ENCODE assay signal across 14 cellular contexts in the genomic region with DNA sequence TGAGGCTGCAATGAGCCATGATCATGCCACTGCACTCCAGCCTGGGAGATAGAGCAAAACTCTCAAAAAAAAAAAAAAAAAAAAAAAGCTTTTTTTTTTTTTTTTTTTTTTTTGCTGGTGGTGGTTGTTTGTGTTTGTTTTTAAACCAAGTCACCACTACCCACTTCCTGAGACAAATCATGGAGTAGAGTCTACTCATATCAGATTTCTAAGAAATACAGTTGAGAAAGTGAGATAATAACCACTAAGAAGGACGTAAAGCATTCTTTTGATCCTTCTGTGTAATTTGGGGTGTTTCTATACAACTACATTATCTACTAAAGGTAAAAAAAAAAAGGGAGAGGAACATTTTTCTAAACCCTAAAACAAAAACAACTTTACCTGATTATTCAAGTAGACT. TPM values are rescaled to one million over a fixed set of nuclear protein-coding genes. Genes with fewer than 3 reads are reported as not detected.
DNase-seq lines count a peak whose midpoint lies in the region; ATAC-seq, FAIRE-seq and TF ChIP-seq lines count a peak whose summit lies in the region.
"Had no signal": no experiment of that assay in that cellular context is flagged by ENCODE, and none has a peak within 500 bp of the region (broad histone marks: within the 10 kb centered on the region; RNA-seq: fewer than 3 reads in every experiment).

No MANE protein-coding gene starts in this region.

- H3K9me3 ChIP-seq in CD8-positive, alpha-beta T cell (ENCODE audit: low read length) = no peaks in the 10 kb centered on the region
- H3K9me3 ChIP-seq in naive thymus-derived CD4-positive, alpha-beta T cell (ENCODE audit: control insufficient read depth in 2 of 3, low read length in 3 of 3) = no peaks in the 10 kb centered on the region
- H3K9me3 ChIP-seq: BE2C had no signal

- DNase-seq in CD8-positive, alpha-beta T cell = no peak
- DNase-seq in HT1080 (ENCODE audit: low read depth) (peak; percentile 14), glomerular visceral epithelial cell (ENCODE audit: extremely low spot score) (no peak), GM12892 (ENCODE audit: insufficient read length) (no peak)
- DNase-seq in activated naive CD4-positive, alpha-beta T cell treated with anti-CD3 and anti-CD28 coated beads, Interleukin-2, amount 50 U/mL, for 72 hours (ENCODE audit: low spot score in 2 of 2) = no peak
- peak in 7 of 9 donors; percentile 53 to 84 (median 73) for DNase-seq in naive thymus-derived CD4-positive, alpha-beta T cell
- DNase-seq: activated CD4-positive, alpha-beta T cell treated with anti-CD3 and anti-CD28 coated beads, Interleukin-2, amount 50 U/mL, for 48 hours; amygdala; BE2C; cortex of kidney; left cardiac atrium had no signal

- no peaks in the 10 kb centered on the region for H3K9me3 Mint-ChIP-seq in CD8-positive, alpha-beta T cell
- H3K9me3 Mint-ChIP-seq in activated naive CD4-positive, alpha-beta T cell treated with anti-CD3 and anti-CD28 coated beads, Interleukin-2, amount 50 U/mL, for 72 hours = no peaks in the 10 kb centered on the region
- peaks cover 0 to 3% (median 0%) of the 10 kb centered on the region in 11 donors for H3K9me3 Mint-ChIP-seq in naive thymus-derived CD4-positive, alpha-beta T cell

- intact Hi-C loops in CD8-positive, alpha-beta T cell (cut with DNase I, micrococcal nuclease) = loop anchor here (1.0 to 2.0 kb wide), 2 partner anchors 33 kb away; no protein-coding TSS in a partner anchor
- intact Hi-C loops in naive thymus-derived CD4-positive, alpha-beta T cell (cut with micrococcal nuclease) = loop anchor here (1.0 to 5.0 kb wide), 4 partner anchors 33 to 41 kb away; no protein-coding TSS in a partner anchor

- ATAC-seq in CD8-positive, alpha-beta T cell = peak; percentile 92
- peak; percentile 93 to 98 for ATAC-seq in activated naive CD4-positive, alpha-beta T cell treated with anti-CD3 and anti-CD28 coated beads, Interleukin-2, amount 50 U/mL, for 72 hours
- peak; percentile 95 for ATAC-seq in naive thymus-derived CD4-positive, alpha-beta T cell
- ATAC-seq in HG03045 (IDR thresholded peaks at IDR 0.05; ENCODE audit: unreplicated experiment) = no peak
- ATAC-seq: esophagus mucosa, left cardiac atrium had no signal

- peak overlapping the region; percentile 26 for H3K4me3 Mint-ChIP-seq in CD8-positive, alpha-beta T cell
- H3K4me3 Mint-ChIP-seq in naive thymus-derived CD4-positive, alpha-beta T cell = peak overlapping the region; percentile 55 to 81 (median 68)

- peaks cover 22% of the 10 kb centered on the region for H3K4me1 ChIP-seq in CD8-positive, alpha-beta T cell (ENCODE audit: insufficient read depth, low read length)
- peaks cover 24 to 28% of the 10 kb centered on the region in 2 donors for H3K4me1 ChIP-seq in naive thymus-derived CD4-positive, alpha-beta T cell (ENCODE audit: control insufficient read depth in 2 of 2, insufficient read depth in 2 of 2, low read length in 2 of 2)
- H3K4me1 ChIP-seq: BE2C had no signal

- peak overlapping the region; percentile 71 for H3K27ac Mint-ChIP-seq in CD8-positive, alpha-beta T cell
- H3K27ac Mint-ChIP-seq in activated naive CD4-positive, alpha-beta T cell treated with anti-CD3 and anti-CD28 coated beads, Interleukin-2, amount 50 U/mL, for 72 hours = peak overlapping the region; percentile 77 to 88
- peak overlapping the region; percentile 57 to 96 (median 92) for H3K27ac Mint-ChIP-seq in naive thymus-derived CD4-positive, alpha-beta T cell
- H3K27ac Mint-ChIP-seq: progenitor cell of endocrine pancreas had no signal

- FAIRE-seq in GM12892 (lab: Jason Lieb, UNC) = no peak

- no peaks in the 10 kb centered on the region for H3K36me3 ChIP-seq in CD8-positive, alpha-beta T cell (ENCODE audit: insufficient read depth, low read length)
- H3K36me3 ChIP-seq in naive thymus-derived CD4-positive, alpha-beta T cell (ENCODE audit: control insufficient read depth in 2 of 3, insufficient read depth in 3 of 3, low read length in 3 of 3) = no peaks in the 10 kb centered on the region
- H3K36me3 ChIP-seq: BE2C had no signal

- no peaks in the 10 kb centered on the region for H3K36me3 Mint-ChIP-seq in CD8-positive, alpha-beta T cell
- no peaks in the 10 kb centered on the region for H3K36me3 Mint-ChIP-seq in activated naive CD4-positive, alpha-beta T cell treated with anti-CD3 and anti-CD28 coated beads, Interleukin-2, amount 50 U/mL, for 72 hours
- H3K36me3 Mint-ChIP-seq in naive thymus-derived CD4-positive, alpha-beta T cell = peaks cover 0 to 13% (median 0%) of the 10 kb centered on the region in 5 donors

- no peak overlapping the region for H3K4me3 ChIP-seq in CD8-positive, alpha-beta T cell (ENCODE audit: low read depth, low read length)
- no peak overlapping the region for H3K4me3 ChIP-seq in naive thymus-derived CD4-positive, alpha-beta T cell (ENCODE audit: low read length)

- no peaks in the 10 kb centered on the region for H3K27me3 ChIP-seq in CD8-positive, alpha-beta T cell (ENCODE audit: insufficient read depth, low read length)
- H3K27me3 ChIP-seq in naive thymus-derived CD4-positive, alpha-beta T cell (ENCODE audit: control insufficient read depth in 2 of 2, insufficient read depth in 2 of 2, low read length in 2 of 2) = no peaks in the 10 kb centered on the region
- H3K27me3 ChIP-seq: BE2C had no signal

- no peak for TF ChIP-seq CTCF in CD8-positive, alpha-beta T cell (IDR thresholded peaks at IDR 0.05)

- POLR2A ChIA-PET in CD8-positive, alpha-beta T cell (lab: Charles Lee) = interaction anchor here (0.6 kb wide), 1 partner anchor 274 kb away, joined by 3 read pairs; no protein-coding TSS in a partner anchor
- POLR2A ChIA-PET in naive thymus-derived CD4-positive, alpha-beta T cell (lab: Charles Lee) = interaction anchor here (0.6 to 0.7 kb wide), 2 partner anchors 68 to 229 kb away, joined by 3 read pairs; no protein-coding TSS in a partner anchor

- CTCF ChIA-PET in CD8-positive, alpha-beta T cell (lab: Charles Lee) = interaction anchor here (1.8 kb wide), 1 partner anchor 229 kb away, joined by 4 read pairs; no protein-coding TSS in a partner anchor
- CTCF ChIA-PET in naive thymus-derived CD4-positive, alpha-beta T cell (lab: Charles Lee) = interaction anchor here (0.6 kb wide), 1 partner anchor 1044 kb away, joined by 3 read pairs; no protein-coding TSS in a partner anchor

- peaks cover 31% of the 10 kb centered on the region for H3K4me1 Mint-ChIP-seq in CD8-positive, alpha-beta T cell (ENCODE audit: low read depth)
- peaks cover 15 to 62% (median 47%) of the 10 kb centered on the region in 7 donors for H3K4me1 Mint-ChIP-seq in naive thymus-derived CD4-positive, alpha-beta T cell

- TF ChIP-seq POLR2A in GM12892 (IDR thresholded peaks at IDR 0.05; ENCODE audit: low read depth, low read length) = no peak

- no peaks in the 10 kb centered on the region for H3K27me3 Mint-ChIP-seq in CD8-positive, alpha-beta T cell (ENCODE audit: low read depth)
- H3K27me3 Mint-ChIP-seq in naive thymus-derived CD4-positive, alpha-beta T cell = peaks cover 0 to 68% (median 0%) of the 10 kb centered on the region in 5 donors
- H3K27me3 Mint-ChIP-seq: progenitor cell of endocrine pancreas had no signal

- no peak overlapping the region for H3K27ac ChIP-seq in CD8-positive, alpha-beta T cell (ENCODE audit: low read depth, low read length)
- H3K27ac ChIP-seq in naive thymus-derived CD4-positive, alpha-beta T cell (ENCODE audit: low read depth, low read length) = peak overlapping the region; percentile 63

RNA-seq across cellular contexts. Expression of a gene that starts 38.0 kb away (rescaled TPM):
- 10 to 100 TPM; 15.8 to 20.9 TPM for total RNA-seq in CD8-positive, alpha-beta T cell
- 1.2 and 1.8 TPM in 2 replicates for total RNA-seq in HT1080 (2014; rRNA removed; shearing (Covaris generic))
- polyA plus RNA-seq in HT1080 (2015; cell fraction: cytosol; rRNA removed) = 0.35 and 0.79 TPM in 2 replicates
- 0.91 and 1.4 TPM in 2 replicates for polyA plus RNA-seq in HT1080 (2015; cell fraction: nucleus; rRNA removed)
- 1 to 10 TPM in 1 of 2 donors, under 1 TPM in 1; 0.96 to 3.6 TPM for total RNA-seq in activated naive CD4-positive, alpha-beta T cell treated with anti-CD3 and anti-CD28 coated beads, Interleukin-2, amount 50 U/mL, for 72 hours
- 10 to 100 TPM in 4 of 5 experiments, 1 to 10 TPM in 1; 7.4 to 63.4 (median 39.5) TPM for total RNA-seq in naive thymus-derived CD4-positive, alpha-beta T cell
- polyA plus RNA-seq in naive thymus-derived CD4-positive, alpha-beta T cell = 10 to 100 TPM; 10.5 to 16.2 TPM
- 0.34 TPM for polyA plus RNA-seq in GM12892 (2012; ENCODE audit: missing spikeins)

Comparison
In these comparisons a context has a peak if more than half of its experiments do, and no peak if none do; other contexts are left out.
1. DNase-seq: peak in HT1080 (single experiment) and naive thymus-derived CD4-positive, alpha-beta T cell (7 of 9); none in CD8-positive, alpha-beta T cell (0 of 7), activated naive CD4-positive, alpha-beta T cell treated with anti-CD3 and anti-CD28 coated beads, Interleukin-2, amount 50 U/mL, for 72 hours (0 of 2), glomerular visceral epithelial cell (single experiment) and GM12892 (single experiment).
2. Peak in every context shown above with its lines, with median percentiles within 50 percentile points of each other: H3K27ac Mint-ChIP-seq.